In the genomic region with DNA sequence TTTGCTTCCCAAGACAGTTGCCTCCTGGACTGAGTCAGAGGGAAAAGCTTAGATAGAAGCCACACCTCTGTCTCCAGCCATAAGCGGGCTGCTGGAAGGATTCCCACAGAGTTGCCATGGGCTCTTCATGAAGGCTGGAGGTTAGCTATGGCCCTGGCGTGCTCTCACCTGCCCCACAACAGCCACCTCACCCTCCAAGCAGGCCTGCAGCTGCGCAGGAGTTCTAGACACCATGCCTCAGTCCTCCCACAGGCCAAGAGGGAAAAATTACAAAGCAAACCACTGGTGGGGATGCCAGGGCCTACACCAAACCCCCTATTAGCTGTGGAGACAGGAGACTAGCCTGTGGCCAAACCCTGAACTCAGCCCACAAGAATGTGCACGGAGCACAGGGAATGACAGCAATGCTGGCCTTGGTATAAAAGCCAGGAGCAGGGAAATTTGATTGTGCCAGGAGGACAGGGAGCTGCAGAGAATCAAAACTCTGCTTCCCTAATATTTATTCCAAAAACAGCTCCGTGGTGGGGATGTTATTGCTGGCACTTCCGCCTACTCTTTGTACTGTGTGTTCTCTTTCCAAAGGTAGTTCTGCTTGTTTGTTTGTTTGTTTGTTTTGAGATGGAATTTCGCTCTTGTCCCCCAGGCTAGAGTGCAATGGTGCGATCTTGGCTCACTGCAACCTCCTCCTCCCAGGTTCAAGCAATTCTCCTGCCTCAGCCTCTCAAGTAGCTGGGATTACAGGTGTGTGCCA, we compare ENCODE assay signal across 15 cellular contexts.
DNase-seq lines count a peak whose midpoint lies in the region; ATAC-seq, FAIRE-seq and TF ChIP-seq lines count a peak whose summit lies in the region.
"Had no signal": no experiment of that assay in that cellular context is flagged by ENCODE, and none has a peak within 500 bp of the region (broad histone marks: within the 10 kb centered on the region; RNA-seq: fewer than 3 reads in every experiment).

No MANE protein-coding gene starts in this region.

- H3K4me1 ChIP-seq in PC-9 (replicated peaks; ENCODE audit: insufficient read depth), result no peaks in the 10 kb centered on the region
- no peaks in the 10 kb centered on the region for H3K4me1 ChIP-seq in mesendoderm (ENCODE audit: control insufficient read depth, low read depth, low read length)
- H3K4me1 ChIP-seq: prostate gland had no signal

- no CpG with 5 or more reads among the region's 8 CpGs for WGBS in mesendoderm (ENCODE audit: extremely low coverage, insufficient coverage, low lambda C conversion rate)

- DNase-seq in EH (ENCODE audit: low read depth) (peak; percentile 89), PC-9 (no peak), bronchial epithelial cell (ENCODE audit: low read depth) (peak; percentile 99), mesendoderm (peak; percentile 53), NCI-H345 (lab: John Stamatoyannopoulos, UW) (no peak)
- no peak for DNase-seq in activated CD4-positive, CD25-positive, alpha-beta regulatory T cell treated with anti-CD3 and anti-CD28 coated beads, Interleukin-2, amount 50 U/mL, for 72 hours
- DNase-seq: activated CD8-positive, alpha-beta memory T cell treated with anti-CD3 and anti-CD28 coated beads, Interleukin-2, amount 10 ng/mL, durations not matched to agents 7 days and 5 days; activated naive CD4-positive, alpha-beta T cell treated with Interleukin-2 at 50 U/mL for 16 hours; NCI-H1694; NCI-H526 treated with DMSO at 0.1 percent for 48 hours; Right ventricle myocardium superior had no signal

- H3F3A ChIP-seq in PC-9 (ENCODE audit: insufficient read depth, low read depth), result no peaks in the 10 kb centered on the region

- no TSS peak for BruUV-seq in PC-9 (replicated peaks; lab: Mats Ljungman, UMichigan)

- no peak overlapping the region for H2BK5ac ChIP-seq in mesendoderm (ENCODE audit: low read length)

- no peak overlapping the region for H2BK15ac ChIP-seq in mesendoderm (replicated peaks; ENCODE audit: low read depth)

- no peak overlapping the region for H3K9ac ChIP-seq in mesendoderm (ENCODE audit: low read length)

- no peak overlapping the region for H3K18ac ChIP-seq in mesendoderm (ENCODE audit: low read length)

- no peak overlapping the region for H2BK120ac ChIP-seq in mesendoderm (ENCODE audit: low read depth, low read length)

- no peaks in the 10 kb centered on the region for H3K9me3 ChIP-seq in PC-9 (ENCODE audit: insufficient read depth, low read depth)
- H3K9me3 ChIP-seq: prostate gland had no signal

- H4K8ac ChIP-seq in mesendoderm (ENCODE audit: low read depth, low read length), result no peak overlapping the region

- H3K4me2 ChIP-seq in PC-9, result no peak overlapping the region
- H3K4me2 ChIP-seq in mesendoderm (ENCODE audit: low read length), result no peak overlapping the region

- H3K4ac ChIP-seq in mesendoderm (ENCODE audit: low read depth, low read length), result no peak overlapping the region

- no peaks in the 10 kb centered on the region for H3K79me1 ChIP-seq in mesendoderm (ENCODE audit: low read length)

- POLR2A ChIA-PET in PC-9 (lab: Charles Lee; ENCODE audit: unreplicated experiment), result no interaction called here

- H4K20me1 ChIP-seq in PC-9 (ENCODE audit: insufficient read depth), result no peaks in the 10 kb centered on the region

- H3K79me2 ChIP-seq in PC-9 (ENCODE audit: low read depth) (no peaks in the 10 kb centered on the region), mesendoderm (ENCODE audit: control insufficient read depth, insufficient read depth, low read length) (no peaks in the 10 kb centered on the region)

- FAIRE-seq in bronchial epithelial cell (lab: Jason Lieb, UNC), result no peak
- FAIRE-seq: G401.6 had no signal

- TF ChIP-seq CTCF in PC-9 (conservative IDR thresholded peaks at IDR 0.05), result no peak
- TF ChIP-seq CTCF in bronchial epithelial cell (IDR thresholded peaks at IDR 0.05; ENCODE audit: insufficient read depth, low read length, severe bottlenecking), result no peak

- H3K27me3 ChIP-seq in PC-9 (ENCODE audit: insufficient read depth, low read depth), result peaks cover 24% of the 10 kb centered on the region; the same call in 1 of the 2 replicates
- no peaks in the 10 kb centered on the region for H3K27me3 ChIP-seq in bronchial epithelial cell (ENCODE audit: control insufficient read depth, insufficient read depth, low read length)
- H3K27me3 ChIP-seq in mesendoderm (ENCODE audit: insufficient read depth, low read length, poor library complexity), result no peaks in the 10 kb centered on the region

- H2AK5ac ChIP-seq in mesendoderm (ENCODE audit: low read length), result no peak overlapping the region

- CTCF ChIA-PET in PC-9 (lab: Charles Lee), result no interaction called here

- H3K56ac ChIP-seq in mesendoderm (ENCODE audit: low read length), result no peak overlapping the region

- ATAC-seq in GM18868 (IDR thresholded peaks at IDR 0.05; ENCODE audit: unreplicated experiment) (no peak), HG02981 (IDR thresholded peaks at IDR 0.05; ENCODE audit: unreplicated experiment) (no peak)
- ATAC-seq: activated CD8-positive, alpha-beta memory T cell treated with anti-CD3 and anti-CD28 coated beads, Interleukin-2, amount 10 ng/mL, durations not matched to agents 7 days and 5 days had no signal

- H3K36me3 ChIP-seq in PC-9 (ENCODE audit: low read depth) (no peaks in the 10 kb centered on the region), bronchial epithelial cell (ENCODE audit: control insufficient read depth, insufficient read depth, low read length) (no peaks in the 10 kb centered on the region), mesendoderm (ENCODE audit: control insufficient read depth, insufficient read depth, low read length) (no peaks in the 10 kb centered on the region)
- H3K36me3 ChIP-seq: prostate gland had no signal

- intact Hi-C loops in PC-9 (cut with micrococcal nuclease; ENCODE audit: unreplicated experiment), result no loop called here

- H4K5ac ChIP-seq in mesendoderm (ENCODE audit: low read length), result no peak overlapping the region

- H2AFZ ChIP-seq in PC-9, result 0 out of 2 replicates have a peak overlapping the region, but pooled peaks have one; percentile 32

- H3K4me3 ChIP-seq in PC-9 (no peak overlapping the region), bronchial epithelial cell (ENCODE audit: low read depth, low read length) (no peak overlapping the region), mesendoderm (ENCODE audit: low read length) (no peak overlapping the region)
- H3K4me3 ChIP-seq: prostate gland had no signal

- H3K27ac ChIP-seq in PC-9 (no peak overlapping the region), mesendoderm (ENCODE audit: low read depth, low read length) (no peak overlapping the region)
- H3K27ac ChIP-seq: prostate gland had no signal

- H3K9me2 ChIP-seq in PC-9 (ENCODE audit: insufficient read depth), result 0 out of 2 replicates have a peak, but pooled peaks cover 7% of the 10 kb centered on the region

- no peak overlapping the region for H3K23ac ChIP-seq in mesendoderm (ENCODE audit: low read length)

Comparison
In these comparisons a context has a peak if more than half of its experiments do, and no peak if none do; other contexts are left out.
1. DNase-seq: peak in EH (single experiment), bronchial epithelial cell (single experiment) and mesendoderm (single experiment); none in PC-9 (0 of 2), activated CD4-positive, CD25-positive, alpha-beta regulatory T cell treated with anti-CD3 and anti-CD28 coated beads, Interleukin-2, amount 50 U/mL, for 72 hours (single experiment) and NCI-H345 (single experiment).